16 cellular contexts compared by ENCODE assay signal in the genomic region with DNA sequence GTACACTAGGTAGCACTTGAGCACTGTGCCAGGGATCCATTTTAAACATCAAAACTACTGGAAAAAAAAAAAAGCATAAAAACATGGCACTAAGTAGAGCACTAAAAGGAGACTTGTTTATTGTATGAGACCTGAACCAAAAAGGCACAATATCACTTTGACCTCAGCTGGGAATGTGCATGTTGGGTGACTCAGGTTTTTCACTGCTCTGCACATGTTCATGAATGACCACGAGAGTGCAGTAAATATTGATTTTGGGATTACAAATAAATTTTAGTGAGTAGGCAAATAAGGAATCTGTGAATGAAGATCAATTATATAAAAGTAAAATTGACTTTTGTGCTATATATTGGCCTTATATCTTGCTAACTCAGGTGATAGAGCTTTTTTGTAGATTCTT. TPM values are rescaled to one million over a fixed set of nuclear protein-coding genes. Genes with fewer than 3 reads are reported as not detected.
DNase-seq lines count a peak whose midpoint lies in the region; ATAC-seq and TF ChIP-seq lines count a peak whose summit lies in the region.
"Had no signal": no experiment of that assay in that cellular context is flagged by ENCODE, and none has a peak within 500 bp of the region (broad histone marks: within the 10 kb centered on the region; RNA-seq: fewer than 3 reads in every experiment).

No MANE protein-coding gene starts in this region.

- H3K27me3 Mint-ChIP-seq in Calu3 (ENCODE audit: unreplicated experiment): no peaks in the 10 kb centered on the region
- H3K27me3 Mint-ChIP-seq: type B pancreatic cell had no signal

- no peaks in the 10 kb centered on the region for H3K9me3 Mint-ChIP-seq in Calu3 (ENCODE audit: low read depth, unreplicated experiment)
- H3K9me3 Mint-ChIP-seq: type B pancreatic cell had no signal

- TF ChIP-seq POLR2A in HCT116 (IDR thresholded peaks at IDR 0.05; ENCODE audit: borderline replicate concordance, extremely low read depth, insufficient read depth, insufficient read length): no peak

- H3K36me3 Mint-ChIP-seq in Calu3 (ENCODE audit: insufficient read depth, unreplicated experiment): peaks cover 6% of the 10 kb centered on the region

- no peaks in the 10 kb centered on the region for H3K9me3 ChIP-seq in HCT116 (ENCODE audit: control insufficient read depth in 1 of 2, insufficient read depth in 1 of 2, low read depth in 1 of 2, low read length in 2 of 2)

- H3K4me3 Mint-ChIP-seq in Calu3 (ENCODE audit: low read depth, unreplicated experiment): no peak overlapping the region
- H3K4me3 Mint-ChIP-seq: type B pancreatic cell had no signal

- H3K27me3 ChIP-seq in HCT116 (ENCODE audit: insufficient read depth, low read length): no peaks in the 10 kb centered on the region

- POLR2A ChIA-PET in HCT116 (lab: Charles Lee): interaction anchor here (0.6 to 1.2 kb wide), 3 partner anchors 8 to 29 kb away, joined by 3 read pairs; partner anchors contain the start of genes HNRNPK and RMI1
- POLR2A ChIA-PET in RWPE1 (lab: Yijun Ruan, JAX; ENCODE audit: low non-redundant PET): no interaction called here

- no peak overlapping the region for H2AFZ ChIP-seq in HCT116 (ENCODE audit: low read depth, low read length, poor library complexity, severe bottlenecking)

- peak; percentile 34; the same call in 1 of the 2 replicates for TF ChIP-seq RAD21 in HCT116 (IDR thresholded peaks at IDR 0.05; ENCODE audit: low read depth)

- peak; percentile 67 for ATAC-seq in HCT116
- no peak for ATAC-seq in GM21717 (IDR thresholded peaks at IDR 0.05; ENCODE audit: unreplicated experiment)
- ATAC-seq in GM21528 (IDR thresholded peaks at IDR 0.05; ENCODE audit: low FRiP score, unreplicated experiment): no peak

- no peak overlapping the region for H3K27ac Mint-ChIP-seq in Calu3 (ENCODE audit: unreplicated experiment)
- H3K27ac Mint-ChIP-seq: type B pancreatic cell had no signal

- RAD21 ChIA-PET in HCT116 (lab: Charles Lee; ENCODE audit: low non-redundant PET in 1 of 2, low total read pairs in 2 of 2, uncharacterized antibody in 2 of 2, unreplicated experiment in 2 of 2): interaction anchor here in 1 of 2 experiments (0.9 kb wide), 1 partner anchor 269 kb away, joined by 3 read pairs; no protein-coding TSS in a partner anchor

- peak; percentile 7 for DNase-seq in AG08396 (ENCODE audit: low spot score)
- DNase-seq in HCT116 (ENCODE audit: low read depth, low spot score): no peak
- peak; percentile 15 for DNase-seq in RWPE1 (ENCODE audit: low spot score)
- peak; percentile 58 for DNase-seq in iris pigment epithelial cell (ENCODE audit: low read depth)
- no peak for DNase-seq in activated CD4-positive, alpha-beta T cell treated with anti-CD3 and anti-CD28 coated beads, Interleukin-2, amount 50 U/mL, for 4 hours
- no peak for DNase-seq in Calu3
- DNase-seq: activated CD4-positive, alpha-beta T cell treated with anti-CD3 and anti-CD28 coated beads, Interleukin-2, amount 50 U/mL, for 48 hours; activated effector memory CD4-positive, alpha-beta T cell treated with Interleukin-2 at 50 U/mL for 16 hours; effector memory CD4-positive, alpha-beta T cell; kidney glomerular epithelial cell; NCI-H1436; Right ventricle myocardium superior; T1000 had no signal

- H3K9ac ChIP-seq in HCT116 (ENCODE audit: low read length): peak overlapping the region; percentile 3; the same call in 1 of the 2 replicates

- peaks cover 2% of the 10 kb centered on the region for H3K4me1 Mint-ChIP-seq in Calu3 (ENCODE audit: low read depth, unreplicated experiment)

- H3K4me3 ChIP-seq in HCT116 (replicated peaks in 1 of 2; ENCODE audit: low read depth in 1 of 2, low read length in 2 of 2): no peak overlapping the region

- no peaks in the 10 kb centered on the region for H4K20me1 ChIP-seq in HCT116 (ENCODE audit: insufficient read depth)

- no peaks in the 10 kb centered on the region for H3K9me2 ChIP-seq in HCT116 (ENCODE audit: insufficient read depth)

- H3K36me3 ChIP-seq in HCT116 (ENCODE audit: control insufficient read depth in 1 of 2, insufficient read depth in 2 of 2, low read length in 2 of 2): 0 out of 4 replicates have a peak, but pooled peaks cover 0 to 8% of the 10 kb centered on the region in 2 experiments

- CTCF ChIA-PET in HCT116 (lab: Charles Lee): interaction anchor here (0.9 kb wide), 1 partner anchor 269 kb away, joined by 8 read pairs; no protein-coding TSS in a partner anchor
- CTCF ChIA-PET in RWPE1 (lab: Yijun Ruan, JAX): interaction anchor here (0.6 to 1.4 kb wide), 3 partner anchors 8 to 269 kb away, joined by 3 to 5 read pairs (median 4); no protein-coding TSS in a partner anchor
- CTCF ChIA-PET in Calu3 (lab: Charles Lee): interaction anchor here (1.0 kb wide), 1 partner anchor 269 kb away, joined by 3 read pairs; no protein-coding TSS in a partner anchor

- peaks cover 9 to 23% of the 10 kb centered on the region in 2 experiments for H3K4me1 ChIP-seq in HCT116 (ENCODE audit: control insufficient read depth in 1 of 2, insufficient read depth in 2 of 2, low read length in 2 of 2)

- BruUV-seq in HCT116 (replicated peaks; lab: Mats Ljungman, UMichigan) (no TSS peak), Calu3 (replicated peaks; lab: Mats Ljungman, UMichigan) (no TSS peak)

- 0 out of 2 replicates have a peak overlapping the region, but pooled peaks have one; percentile 0 for H3K4me2 ChIP-seq in HCT116 (ENCODE audit: low read length)

- no peak overlapping the region for H3K27ac ChIP-seq in HCT116 (ENCODE audit: low read depth, low read length)
- no peak overlapping the region for H3K27ac ChIP-seq in RWPE1

- H3K79me2 ChIP-seq in HCT116 (ENCODE audit: insufficient read depth, low read length): peaks cover 77% of the 10 kb centered on the region

- peak in 2 of 3 experiments; percentile 24 to 32; a peak in 2 of 6 replicates for TF ChIP-seq CTCF in HCT116 (IDR thresholded peaks at IDR 0.05 in 2 of 3, conservative IDR thresholded peaks at IDR 0.05 in 1 of 3; ENCODE audit: borderline replicate concordance in 1 of 3, insufficient read depth in 1 of 3, low read depth in 2 of 3, low read length in 2 of 3)
- no peak for TF ChIP-seq CTCF in RWPE1 (conservative IDR thresholded peaks at IDR 0.05; ENCODE audit: low read depth)
- no peak for TF ChIP-seq CTCF in Calu3 (IDR thresholded peaks at IDR 0.05; ENCODE audit: unreplicated experiment)

- intact Hi-C loops in HCT116 (cut with micrococcal nuclease) (no loop called here), Calu3 (cut with micrococcal nuclease; ENCODE audit: unreplicated experiment) (loop anchor here (5.0 kb wide), 2 partner anchors 180 to 270 kb away; no protein-coding TSS in a partner anchor)

TF ChIP-seq in HCT116, 20 proteins besides CTCF, POLR2A, EP300 and RAD21 (continues in another document):
- TF ChIP-seq SIN3A (IDR thresholded peaks at IDR 0.05; ENCODE audit: low read depth) (no peak), ZFX (IDR thresholded peaks at IDR 0.05) (no peak), FOSL1 (IDR thresholded peaks at IDR 0.05; ENCODE audit: low read depth) (no peak), EZH2phosphoT487 (IDR thresholded peaks at IDR 0.05; ENCODE audit: borderline replicate concordance) (no peak), ELF1 (IDR thresholded peaks at IDR 0.05; ENCODE audit: borderline replicate concordance, low read depth) (no peak), SRF (IDR thresholded peaks at IDR 0.05; ENCODE audit: low read depth) (no peak), CBX3 (IDR thresholded peaks at IDR 0.05; ENCODE audit: low read depth) (no peak)
- TF ChIP-seq, protein P1, sequence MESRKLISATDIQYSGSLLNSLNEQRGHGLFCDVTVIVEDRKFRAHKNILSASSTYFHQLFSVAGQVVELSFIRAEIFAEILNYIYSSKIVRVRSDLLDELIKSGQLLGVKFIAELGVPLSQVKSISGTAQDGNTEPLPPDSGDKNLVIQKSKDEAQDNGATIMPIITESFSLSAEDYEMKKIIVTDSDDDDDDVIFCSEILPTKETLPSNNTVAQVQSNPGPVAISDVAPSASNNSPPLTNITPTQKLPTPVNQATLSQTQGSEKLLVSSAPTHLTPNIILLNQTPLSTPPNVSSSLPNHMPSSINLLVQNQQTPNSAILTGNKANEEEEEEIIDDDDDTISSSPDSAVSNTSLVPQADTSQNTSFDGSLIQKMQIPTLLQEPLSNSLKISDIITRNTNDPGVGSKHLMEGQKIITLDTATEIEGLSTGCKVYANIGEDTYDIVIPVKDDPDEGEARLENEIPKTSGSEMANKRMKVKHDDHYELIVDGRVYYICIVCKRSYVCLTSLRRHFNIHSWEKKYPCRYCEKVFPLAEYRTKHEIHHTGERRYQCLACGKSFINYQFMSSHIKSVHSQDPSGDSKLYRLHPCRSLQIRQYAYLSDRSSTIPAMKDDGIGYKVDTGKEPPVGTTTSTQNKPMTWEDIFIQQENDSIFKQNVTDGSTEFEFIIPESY (IDR thresholded peaks at IDR 0.05; ENCODE audit: extremely low read depth, insufficient replicate concordance, low read length): no peak
- TF ChIP-seq, protein P2, sequence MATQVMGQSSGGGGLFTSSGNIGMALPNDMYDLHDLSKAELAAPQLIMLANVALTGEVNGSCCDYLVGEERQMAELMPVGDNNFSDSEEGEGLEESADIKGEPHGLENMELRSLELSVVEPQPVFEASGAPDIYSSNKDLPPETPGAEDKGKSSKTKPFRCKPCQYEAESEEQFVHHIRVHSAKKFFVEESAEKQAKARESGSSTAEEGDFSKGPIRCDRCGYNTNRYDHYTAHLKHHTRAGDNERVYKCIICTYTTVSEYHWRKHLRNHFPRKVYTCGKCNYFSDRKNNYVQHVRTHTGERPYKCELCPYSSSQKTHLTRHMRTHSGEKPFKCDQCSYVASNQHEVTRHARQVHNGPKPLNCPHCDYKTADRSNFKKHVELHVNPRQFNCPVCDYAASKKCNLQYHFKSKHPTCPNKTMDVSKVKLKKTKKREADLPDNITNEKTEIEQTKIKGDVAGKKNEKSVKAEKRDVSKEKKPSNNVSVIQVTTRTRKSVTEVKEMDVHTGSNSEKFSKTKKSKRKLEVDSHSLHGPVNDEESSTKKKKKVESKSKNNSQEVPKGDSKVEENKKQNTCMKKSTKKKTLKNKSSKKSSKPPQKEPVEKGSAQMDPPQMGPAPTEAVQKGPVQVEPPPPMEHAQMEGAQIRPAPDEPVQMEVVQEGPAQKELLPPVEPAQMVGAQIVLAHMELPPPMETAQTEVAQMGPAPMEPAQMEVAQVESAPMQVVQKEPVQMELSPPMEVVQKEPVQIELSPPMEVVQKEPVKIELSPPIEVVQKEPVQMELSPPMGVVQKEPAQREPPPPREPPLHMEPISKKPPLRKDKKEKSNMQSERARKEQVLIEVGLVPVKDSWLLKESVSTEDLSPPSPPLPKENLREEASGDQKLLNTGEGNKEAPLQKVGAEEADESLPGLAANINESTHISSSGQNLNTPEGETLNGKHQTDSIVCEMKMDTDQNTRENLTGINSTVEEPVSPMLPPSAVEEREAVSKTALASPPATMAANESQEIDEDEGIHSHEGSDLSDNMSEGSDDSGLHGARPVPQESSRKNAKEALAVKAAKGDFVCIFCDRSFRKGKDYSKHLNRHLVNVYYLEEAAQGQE (IDR thresholded peaks at IDR 0.05; ENCODE audit: low read depth): no peak

RNA-seq across cellular contexts. Expression of gene RMI1, which starts 11.8 kb away (rescaled TPM):
- total RNA-seq in HCT116 (2021; ENCODE audit: unreplicated experiment): 26.8 TPM
- polyA plus RNA-seq in HCT116 (2012): 5.7 and 8.4 TPM in 2 replicates
- total RNA-seq in Calu3 (2022): 13.4 and 15.4 TPM in 2 replicates

RNA-seq across cellular contexts. Expression of gene HNRNPK, which starts 12.4 kb away (rescaled TPM):
- total RNA-seq in HCT116 (2021; ENCODE audit: unreplicated experiment) (624 TPM), Calu3 (2022) (517 and 543 TPM in 2 replicates)
- 345 and 465 TPM in 2 replicates for polyA plus RNA-seq in HCT116 (2012)

Comparison
In these comparisons a context has a peak if more than half of its experiments do, and no peak if none do; other contexts are left out.
1. DNase-seq: peak in AG08396 (single experiment), RWPE1 (single experiment) and iris pigment epithelial cell (single experiment); none in HCT116 (single experiment), activated CD4-positive, alpha-beta T cell treated with anti-CD3 and anti-CD28 coated beads, Interleukin-2, amount 50 U/mL, for 4 hours (0 of 2) and Calu3 (single experiment).
2. CTCF ChIP-seq: peak in HCT116 (2 of 3); none in RWPE1 (single experiment) and Calu3 (single experiment).